Comparison of ENCODE assay signal across 12 cellular contexts in the genomic region with DNA sequence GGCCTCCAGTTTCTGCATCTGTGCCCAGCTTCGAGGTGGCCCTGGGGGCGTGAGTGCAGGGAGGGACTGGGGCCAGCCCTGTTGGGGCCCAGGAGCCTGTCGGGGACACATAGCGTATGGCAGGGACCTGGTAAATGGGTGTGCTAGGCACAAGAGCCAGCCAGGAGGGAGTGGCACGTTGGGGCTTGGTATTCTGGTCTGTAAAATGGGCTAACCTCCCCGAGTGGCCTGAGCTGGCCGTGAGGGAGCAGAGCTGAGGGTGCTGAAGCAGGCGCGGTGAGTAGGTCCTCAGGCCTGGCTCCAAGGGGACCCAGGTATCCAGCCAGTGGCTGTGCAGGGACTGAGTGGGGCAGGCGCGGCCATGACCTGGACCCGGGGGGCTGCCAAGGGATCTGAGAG. TPM values are rescaled to one million over a fixed set of nuclear protein-coding genes. Genes with fewer than 3 reads are reported as not detected.
A peak's percentile ranks its signal among the peaks of the same experiment; 100 is the strongest.
DNase-seq lines count a peak whose midpoint lies in the region; TF ChIP-seq lines count a peak whose summit lies in the region.
"Had no signal": no experiment of that assay in that cellular context is flagged by ENCODE, and none has a peak within 500 bp of the region (broad histone marks: within the 10 kb centered on the region; RNA-seq: fewer than 3 reads in every experiment).

No MANE protein-coding gene starts in this region.

- intact Hi-C loops in activated CD4-positive, alpha-beta memory T cell treated with anti-CD3 and anti-CD28 coated beads for 36 hours (cut with micrococcal nuclease) = no loop called here
- intact Hi-C loops in CD4-positive, alpha-beta memory T cell (cut with micrococcal nuclease) = no loop called here

- H3K18ac ChIP-seq in neuronal stem cell (ENCODE audit: low read length) = no peak overlapping the region

- H3K9me3 ChIP-seq in neuronal stem cell (replicated peaks in 1 of 2; ENCODE audit: control insufficient read depth in 2 of 2, insufficient read depth in 1 of 2, low read depth in 1 of 2, low read length in 2 of 2) = no peaks in the 10 kb centered on the region
- no peaks in the 10 kb centered on the region for H3K9me3 ChIP-seq in CD4-positive, alpha-beta memory T cell (ENCODE audit: control insufficient read depth in 1 of 2, low read length in 2 of 2)
- H3K9me3 ChIP-seq: lower lobe of right lung, upper lobe of left lung had no signal

- H2BK120ac ChIP-seq in neuronal stem cell (ENCODE audit: low read depth, low read length) = no peak overlapping the region

- no peak overlapping the region for H3K4me3 Mint-ChIP-seq in T-helper 2 cell treated with Interferon-gamma antibody and Interleukin-4, amounts not matched to agents 5 μg/mL and 100 μg/mL, for 36 hours
- no peak overlapping the region for H3K4me3 Mint-ChIP-seq in activated CD4-positive, alpha-beta memory T cell treated with anti-CD3 and anti-CD28 coated beads for 36 hours
- no peak overlapping the region for H3K4me3 Mint-ChIP-seq in CD4-positive, alpha-beta memory T cell

- H3K36me3 Mint-ChIP-seq in T-helper 2 cell treated with Interferon-gamma antibody and Interleukin-4, amounts not matched to agents 5 μg/mL and 100 μg/mL, for 36 hours (ENCODE audit: low read depth) = peaks cover 13% of the 10 kb centered on the region
- H3K36me3 Mint-ChIP-seq in activated CD4-positive, alpha-beta memory T cell treated with anti-CD3 and anti-CD28 coated beads for 36 hours = peaks cover 15% of the 10 kb centered on the region
- peaks cover 0 to 26% of the 10 kb centered on the region in 2 donors for H3K36me3 Mint-ChIP-seq in CD4-positive, alpha-beta memory T cell

- peaks cover 26% of the 10 kb centered on the region for H3K79me1 ChIP-seq in neuronal stem cell (ENCODE audit: low read depth, low read length)

- CTCF ChIA-PET in activated CD4-positive, alpha-beta memory T cell treated with anti-CD3 and anti-CD28 coated beads for 36 hours (lab: Charles Lee) = no interaction called here
- CTCF ChIA-PET in CD4-positive, alpha-beta memory T cell (lab: Charles Lee; ENCODE audit: partially characterized antibody) = no interaction called here

- H3K4me1 Mint-ChIP-seq in T-helper 2 cell treated with Interferon-gamma antibody and Interleukin-4, amounts not matched to agents 5 μg/mL and 100 μg/mL, for 36 hours (ENCODE audit: low read depth) = peaks cover 10% of the 10 kb centered on the region
- H3K4me1 Mint-ChIP-seq in activated CD4-positive, alpha-beta memory T cell treated with anti-CD3 and anti-CD28 coated beads for 36 hours (ENCODE audit: low read depth) = peaks cover 16% of the 10 kb centered on the region
- H3K4me1 Mint-ChIP-seq in CD4-positive, alpha-beta memory T cell = peaks cover 11 to 25% (median 17%) of the 10 kb centered on the region in 4 donors

- no peak overlapping the region for H3K4ac ChIP-seq in neuronal stem cell (ENCODE audit: low read length)

- no peaks in the 10 kb centered on the region for H3K27me3 ChIP-seq in neuronal stem cell (ENCODE audit: control insufficient read depth in 3 of 3, insufficient read depth in 3 of 3, low read depth in 1 of 3, low read length in 3 of 3)
- no peaks in the 10 kb centered on the region for H3K27me3 ChIP-seq in CD4-positive, alpha-beta memory T cell (ENCODE audit: insufficient read depth, low read length)
- H3K27me3 ChIP-seq: upper lobe of left lung had no signal

- peaks cover 9 to 15% of the 10 kb centered on the region in 2 donors for H3K4me1 ChIP-seq in neuronal stem cell (ENCODE audit: control insufficient read depth in 2 of 2, insufficient read depth in 1 of 2, low read depth in 1 of 2, low read length in 2 of 2)
- peaks cover 22% of the 10 kb centered on the region for H3K4me1 ChIP-seq in CD4-positive, alpha-beta memory T cell (ENCODE audit: insufficient read depth, low read length)

- no peak overlapping the region for H3K27ac ChIP-seq in neuronal stem cell (replicated peaks; ENCODE audit: low read length)
- no peak overlapping the region for H3K27ac ChIP-seq in CD4-positive, alpha-beta memory T cell (ENCODE audit: low read depth, low read length)
- H3K27ac ChIP-seq: lower lobe of right lung, upper lobe of left lung had no signal

- H4K8ac ChIP-seq in neuronal stem cell (ENCODE audit: low read depth, low read length) = peak overlapping the region; percentile 6

- H3K9me3 Mint-ChIP-seq in T-helper 2 cell treated with Interferon-gamma antibody and Interleukin-4, amounts not matched to agents 5 μg/mL and 100 μg/mL, for 36 hours = no peaks in the 10 kb centered on the region
- no peaks in the 10 kb centered on the region for H3K9me3 Mint-ChIP-seq in activated CD4-positive, alpha-beta memory T cell treated with anti-CD3 and anti-CD28 coated beads for 36 hours
- peaks cover 0 to 1% (median 0%) of the 10 kb centered on the region in 8 donors for H3K9me3 Mint-ChIP-seq in CD4-positive, alpha-beta memory T cell

- H3K4me3 ChIP-seq in neuronal stem cell (ENCODE audit: low read length in 2 of 2) = no peak overlapping the region
- no peak overlapping the region for H3K4me3 ChIP-seq in CD4-positive, alpha-beta memory T cell (ENCODE audit: low read length in 2 of 2)
- H3K4me3 ChIP-seq: lower lobe of right lung, upper lobe of left lung had no signal

- DNase-seq in T-helper 2 cell treated with Interferon-gamma antibody and Interleukin-4, amounts not matched to agents 5 μg/mL and 100 μg/mL, for 36 hours (ENCODE audit: low spot score) = no peak
- DNase-seq in T-helper 2 cell (no peak), neuronal stem cell (ENCODE audit: low spot score) (no peak), erythroblast (lab: John Stamatoyannopoulos, UW) (no peak)
- DNase-seq in activated CD4-positive, alpha-beta memory T cell treated with anti-CD3 and anti-CD28 coated beads for 36 hours = no peak
- no peak for DNase-seq in CD4-positive, alpha-beta memory T cell
- DNase-seq: activated naive CD4-positive, alpha-beta T cell treated with Interleukin-2 at 50 U/mL for 16 hours; lower lobe of right lung; NCI-H1105; NCI-H345; T-helper 1 cell had no signal

- H3K9ac ChIP-seq in neuronal stem cell (ENCODE audit: low read depth, low read length, poor library complexity) = no peak overlapping the region

- peaks cover 5% of the 10 kb centered on the region for H3K27me3 Mint-ChIP-seq in T-helper 2 cell treated with Interferon-gamma antibody and Interleukin-4, amounts not matched to agents 5 μg/mL and 100 μg/mL, for 36 hours (ENCODE audit: low read depth)
- no peaks in the 10 kb centered on the region for H3K27me3 Mint-ChIP-seq in activated CD4-positive, alpha-beta memory T cell treated with anti-CD3 and anti-CD28 coated beads for 36 hours
- H3K27me3 Mint-ChIP-seq in CD4-positive, alpha-beta memory T cell = no peaks in the 10 kb centered on the region

- no peak overlapping the region for H2BK12ac ChIP-seq in neuronal stem cell (ENCODE audit: low read length)

- POLR2A ChIA-PET in activated CD4-positive, alpha-beta memory T cell treated with anti-CD3 and anti-CD28 coated beads for 36 hours (lab: Charles Lee) = no interaction called here
- POLR2A ChIA-PET in CD4-positive, alpha-beta memory T cell (lab: Charles Lee; ENCODE audit: partially characterized antibody) = interaction anchor here (6.2 to 12.2 kb wide), 2 partner anchors 12 to 42 kb away, joined by 53 to 173 read pairs; a partner anchor contains a TSS

- no peak overlapping the region for H3K4me2 ChIP-seq in neuronal stem cell (ENCODE audit: insufficient read depth, low read length, poor library complexity, severe bottlenecking)

- no peak overlapping the region for H2AK5ac ChIP-seq in neuronal stem cell (ENCODE audit: low read depth, low read length)

- H2AFZ ChIP-seq in neuronal stem cell (ENCODE audit: low read length) = no peak overlapping the region

- no peak overlapping the region for H2BK15ac ChIP-seq in neuronal stem cell (ENCODE audit: low read length)

- peak overlapping the region; percentile 50 for H3K23ac ChIP-seq in neuronal stem cell (ENCODE audit: low read depth, low read length, poor library complexity)

- WGBS in neuronal stem cell (ENCODE audit: extremely low coverage in 2 of 2, insufficient read length in 2 of 2, insufficient replicate concordance in 1 of 2), 2 donors = no CpG with 5 or more reads among the region's 12 CpGs

- H2BK5ac ChIP-seq in neuronal stem cell (ENCODE audit: low read length) = peak overlapping the region; percentile 32

- TF ChIP-seq POLR2A in erythroblast (IDR thresholded peaks at IDR 0.05; ENCODE audit: low read length) = no peak

- no peak overlapping the region for H4K91ac ChIP-seq in neuronal stem cell (ENCODE audit: low read depth, low read length, poor library complexity)

- no peak overlapping the region for H3K14ac ChIP-seq in neuronal stem cell (ENCODE audit: low read length)

- H3K36me3 ChIP-seq in neuronal stem cell (replicated peaks in 1 of 2; ENCODE audit: control insufficient read depth in 2 of 2, insufficient read depth in 2 of 2, low read length in 2 of 2) = peaks cover 60 to 83% of the 10 kb centered on the region in 2 donors
- H3K36me3 ChIP-seq in CD4-positive, alpha-beta memory T cell (ENCODE audit: insufficient read depth, low read length) = no peaks in the 10 kb centered on the region

- peak overlapping the region; percentile 31 for H3K27ac Mint-ChIP-seq in T-helper 2 cell treated with Interferon-gamma antibody and Interleukin-4, amounts not matched to agents 5 μg/mL and 100 μg/mL, for 36 hours
- peak overlapping the region; percentile 43 for H3K27ac Mint-ChIP-seq in activated CD4-positive, alpha-beta memory T cell treated with anti-CD3 and anti-CD28 coated beads for 36 hours
- H3K27ac Mint-ChIP-seq in CD4-positive, alpha-beta memory T cell = peak overlapping the region in 3 of 7 donors; percentile 29 to 74 (median 46)

RNA-seq across cellular contexts. Expression of a gene that starts 4.3 kb away (rescaled TPM):
- total RNA-seq in activated CD4-positive, alpha-beta memory T cell treated with anti-CD3 and anti-CD28 coated beads for 36 hours = 100 to 1,000 TPM; 105 to 108 TPM
- 316 TPM for polyA plus RNA-seq in neuronal stem cell (2013, experiment 1 of 2)
- 321 TPM for polyA plus RNA-seq in neuronal stem cell (2013, experiment 2 of 2)
- 100 to 1,000 TPM; 150 to 156 TPM for total RNA-seq in CD4-positive, alpha-beta memory T cell
- polyA plus RNA-seq in CD4-positive, alpha-beta memory T cell = 10 to 100 TPM; 40.7 to 57.9 TPM

RNA-seq across cellular contexts. Expression of a gene that starts 12.1 kb away (rescaled TPM):
- total RNA-seq in activated CD4-positive, alpha-beta memory T cell treated with anti-CD3 and anti-CD28 coated beads for 36 hours = 10 to 100 TPM; 88.7 to 98.6 TPM
- 56.3 TPM for polyA plus RNA-seq in neuronal stem cell (2013, experiment 1 of 2)
- 62.9 TPM for polyA plus RNA-seq in neuronal stem cell (2013, experiment 2 of 2)
- total RNA-seq in CD4-positive, alpha-beta memory T cell = 100 to 1,000 TPM; 171 to 192 TPM
- 10 to 100 TPM; 28.9 to 33.9 TPM for polyA plus RNA-seq in CD4-positive, alpha-beta memory T cell

RNA-seq across cellular contexts. Expression of a gene that starts 21.9 kb away (rescaled TPM):
- 10 to 100 TPM; 19.6 TPM for total RNA-seq in activated CD4-positive, alpha-beta memory T cell treated with anti-CD3 and anti-CD28 coated beads for 36 hours
- 45.3 TPM for polyA plus RNA-seq in neuronal stem cell (2013, experiment 1 of 2)
- 42.9 TPM for polyA plus RNA-seq in neuronal stem cell (2013, experiment 2 of 2)
- total RNA-seq in CD4-positive, alpha-beta memory T cell = 10 to 100 TPM; 19.7 to 20.2 TPM
- 1 to 10 TPM; 2.5 to 4.8 TPM for polyA plus RNA-seq in CD4-positive, alpha-beta memory T cell

RNA-seq across cellular contexts. Expression of a gene that starts 22.2 kb away (rescaled TPM):
- 10 to 100 TPM; 32.5 to 34.7 TPM for total RNA-seq in activated CD4-positive, alpha-beta memory T cell treated with anti-CD3 and anti-CD28 coated beads for 36 hours
- polyA plus RNA-seq in neuronal stem cell (2013, experiment 1 of 2) = 29.5 TPM
- 29.9 TPM for polyA plus RNA-seq in neuronal stem cell (2013, experiment 2 of 2)
- 100 to 1,000 TPM; 101 TPM for total RNA-seq in CD4-positive, alpha-beta memory T cell
- polyA plus RNA-seq in CD4-positive, alpha-beta memory T cell = 10 to 100 TPM in 1 of 2 donors, 1 to 10 TPM in 1; 6.0 to 14.9 TPM

RNA-seq across cellular contexts. Expression of a gene that starts 37.2 kb away (rescaled TPM):
- total RNA-seq in activated CD4-positive, alpha-beta memory T cell treated with anti-CD3 and anti-CD28 coated beads for 36 hours = 10 to 100 TPM; 45.6 to 50.2 TPM
- polyA plus RNA-seq in neuronal stem cell (2013, experiment 1 of 2) = 63.1 TPM
- 64.7 TPM for polyA plus RNA-seq in neuronal stem cell (2013, experiment 2 of 2)
- 10 to 100 TPM; 41.8 to 48.8 TPM for total RNA-seq in CD4-positive, alpha-beta memory T cell
- 10 to 100 TPM; 10.7 to 22.9 TPM for polyA plus RNA-seq in CD4-positive, alpha-beta memory T cell
